10 cellular contexts compared by ENCODE assay signal in genomic region chr22:18091478-18091877, GRCh38. TPM values are rescaled to one million over a fixed set of nuclear protein-coding genes. Genes with fewer than 3 reads are reported as not detected.
DNase-seq lines count a peak whose midpoint lies in the region; ATAC-seq and TF ChIP-seq lines count a peak whose summit lies in the region.
"Had no signal": no experiment of that assay in that cellular context is flagged by ENCODE, and none has a peak within 500 bp of the region (broad histone marks: within the 10 kb centered on the region; RNA-seq: fewer than 3 reads in every experiment).

No MANE protein-coding gene starts in this region.

- H3K4me3 Mint-ChIP-seq in activated T-cell treated with anti-CD3 and anti-CD28 coated beads, Interleukin-2, amount 50 U/mL, for 24 hours: no peak overlapping the region
- no peak overlapping the region for H3K4me3 Mint-ChIP-seq in type B pancreatic cell

- peaks cover 89% of the 10 kb centered on the region for H3K36me3 Mint-ChIP-seq in activated T-cell treated with anti-CD3 and anti-CD28 coated beads, Interleukin-2, amount 50 U/mL, for 24 hours (ENCODE audit: low read depth)
- H3K36me3 Mint-ChIP-seq in type B pancreatic cell: peaks cover 7% of the 10 kb centered on the region

- H3K27me3 ChIP-seq in endocrine pancreas (ENCODE audit: control insufficient read depth, insufficient read depth, low read length): no peaks in the 10 kb centered on the region

- ATAC-seq in mucosa of descending colon (peak; percentile 3), SK-N-SH treated with all-trans-retinoic acid at 6 μM for 48 hours (no peak), GM21381 (IDR thresholded peaks at IDR 0.05; ENCODE audit: unreplicated experiment) (no peak)

- no peak for DNase-seq in activated T-cell treated with anti-CD3 and anti-CD28 coated beads, Interleukin-2, amount 50 U/mL, for 24 hours
- DNase-seq in activated T-cell treated with anti-CD3 and anti-CD28 coated beads for 4 hours: no peak
- DNase-seq in mucosa of descending colon: no peak
- DNase-seq in type B pancreatic cell (ENCODE audit: extremely low spot score, unreplicated experiment): no peak
- no peak for DNase-seq in D341Med (ENCODE audit: low spot score)
- DNase-seq: activated naive CD8-positive, alpha-beta T cell treated with anti-CD3 and anti-CD28 coated beads, Interleukin-2, amount 10 ng/mL, durations not matched to agents 7 days and 5 days; NCI-H1694 had no signal

- intact Hi-C loops in mucosa of descending colon (cut with DNase I, micrococcal nuclease): no loop called here

- H3K4me3 ChIP-seq in endocrine pancreas (ENCODE audit: control insufficient read depth, insufficient read depth, low read length) (peak overlapping the region; percentile 51), mucosa of descending colon (no peak overlapping the region)

- H3K36me3 ChIP-seq in endocrine pancreas (ENCODE audit: control insufficient read depth, insufficient read depth, low read length) (peaks cover 4% of the 10 kb centered on the region), mucosa of descending colon (ENCODE audit: low read depth) (peaks cover under 1% of the 10 kb centered on the region)

- H3K4me1 ChIP-seq in endocrine pancreas (ENCODE audit: control insufficient read depth, insufficient read depth, low read length) (no peaks in the 10 kb centered on the region), mucosa of descending colon (ENCODE audit: low read depth) (peaks cover 21% of the 10 kb centered on the region)

- no peaks in the 10 kb centered on the region for H3K9me3 ChIP-seq in endocrine pancreas (ENCODE audit: control insufficient read depth, low read length)
- H3K9me3 ChIP-seq in mucosa of descending colon: no peaks in the 10 kb centered on the region

- peaks cover 45% of the 10 kb centered on the region for H3K4me1 Mint-ChIP-seq in activated T-cell treated with anti-CD3 and anti-CD28 coated beads, Interleukin-2, amount 50 U/mL, for 24 hours (ENCODE audit: low read depth)
- no peaks in the 10 kb centered on the region for H3K4me1 Mint-ChIP-seq in type B pancreatic cell (ENCODE audit: unreplicated experiment)

- H3K27ac Mint-ChIP-seq in activated T-cell treated with anti-CD3 and anti-CD28 coated beads, Interleukin-2, amount 50 U/mL, for 24 hours: peak overlapping the region; percentile 79
- H3K27ac Mint-ChIP-seq in type B pancreatic cell: peak overlapping the region; percentile 75

- no peaks in the 10 kb centered on the region for H3K27me3 Mint-ChIP-seq in activated T-cell treated with anti-CD3 and anti-CD28 coated beads, Interleukin-2, amount 50 U/mL, for 24 hours
- no peaks in the 10 kb centered on the region for H3K27me3 Mint-ChIP-seq in type B pancreatic cell
- H3K27me3 Mint-ChIP-seq: activated naive CD8-positive, alpha-beta T cell treated with anti-CD3 and anti-CD28 coated beads, Interleukin-2, amount 10 ng/mL, durations not matched to agents 7 days and 5 days had no signal

- peaks cover 2% of the 10 kb centered on the region for H3K9me3 Mint-ChIP-seq in activated T-cell treated with anti-CD3 and anti-CD28 coated beads, Interleukin-2, amount 50 U/mL, for 24 hours
- H3K9me3 Mint-ChIP-seq in type B pancreatic cell: no peaks in the 10 kb centered on the region
- H3K9me3 Mint-ChIP-seq: activated naive CD8-positive, alpha-beta T cell treated with anti-CD3 and anti-CD28 coated beads, Interleukin-2, amount 10 ng/mL, durations not matched to agents 7 days and 5 days had no signal

- peak overlapping the region; percentile 67 for H3K9ac ChIP-seq in endocrine pancreas (ENCODE audit: control insufficient read depth, insufficient read depth, low read length)

- TF ChIP-seq CTCF in mucosa of descending colon (IDR thresholded peaks at IDR 0.05) (no peak), type B pancreatic cell (conservative IDR thresholded peaks at IDR 0.05) (no peak)

TF ChIP-seq in SK-N-SH treated with all-trans-retinoic acid at 6 μM for 48 hours, 23 proteins besides CTCF, POLR2A, EP300 and RAD21:
- TF ChIP-seq GLIS3 (CRISPR knock-in tag; IDR thresholded peaks at IDR 0.05) (no peak), POU6F1 (CRISPR knock-in tag; IDR thresholded peaks at IDR 0.05; ENCODE audit: borderline replicate concordance, low read depth) (no peak), CSDC2 (CRISPR knock-in tag; IDR thresholded peaks at IDR 0.05) (no peak), ZC3H10 (CRISPR knock-in tag; IDR thresholded peaks at IDR 0.05) (no peak), ZFP3 (CRISPR knock-in tag; IDR thresholded peaks at IDR 0.05) (no peak)

RNA-seq across cellular contexts. Expression of gene PEX26, which starts 13.7 kb away (rescaled TPM):
- total RNA-seq in mucosa of descending colon (100 to 1,000 TPM; 113 to 241 (median 123) TPM), type B pancreatic cell (ENCODE audit: low replicate concordance) (41.0 and 46.3 TPM in 2 replicates)

RNA-seq across cellular contexts. Expression of gene TUBA8, which starts 19.1 kb away (rescaled TPM):
- total RNA-seq in mucosa of descending colon (1 to 10 TPM; 2.7 to 4.7 (median 3.3) TPM), type B pancreatic cell (ENCODE audit: low replicate concordance) (1.7 TPM in 1 of 2 replicates, not detected in the other)

RNA-seq across cellular contexts. Expression of gene USP18, which starts 58.5 kb away (rescaled TPM):
- total RNA-seq in mucosa of descending colon (1 to 10 TPM; 3.1 to 6.3 (median 3.3) TPM), type B pancreatic cell (ENCODE audit: low replicate concordance) (3.8 and 5.3 TPM in 2 replicates)
